ENCODE assay signal across 1 cellular context in the genomic region with DNA sequence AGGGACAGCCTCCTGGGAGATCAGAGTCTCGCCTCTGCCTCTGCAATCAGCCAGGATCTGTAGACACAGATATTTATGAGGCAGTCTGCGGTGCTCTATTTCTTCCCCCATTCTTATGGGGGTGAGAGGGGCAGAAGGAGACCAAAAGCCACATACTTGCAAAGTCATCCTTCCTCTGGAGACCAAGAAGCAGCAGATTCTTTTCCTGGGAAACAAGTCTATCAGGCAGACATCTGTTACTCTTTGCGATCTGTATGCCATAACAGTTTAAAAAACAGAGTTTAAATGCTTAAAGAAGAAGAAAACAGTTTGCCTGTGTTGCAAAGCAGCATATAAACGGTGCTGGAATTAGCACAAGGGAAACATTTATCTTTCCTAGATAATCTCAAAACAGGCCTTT.
TF ChIP-seq lines count a peak whose summit lies in the region.

No MANE protein-coding gene starts in this region.

TF ChIP-seq in IMR-90, 13 proteins besides CTCF, POLR2A, EP300 and RAD21 (continued from another document):
- TF ChIP-seq BHLHE40 (IDR thresholded peaks at IDR 0.05; ENCODE audit: low read depth, low read length) (no peak), MXI1 (IDR thresholded peaks at IDR 0.05; ENCODE audit: borderline replicate concordance, low read depth, low read length) (no peak), SMC3 (IDR thresholded peaks at IDR 0.05; ENCODE audit: low read depth, low read length) (no peak), CEBPB (IDR thresholded peaks at IDR 0.05; ENCODE audit: low read depth, low read length) (no peak), MAFK (IDR thresholded peaks at IDR 0.05; ENCODE audit: low read depth, low read length) (no peak), NFE2L2 (IDR thresholded peaks at IDR 0.05; ENCODE audit: low read depth, low read length) (no peak; the same call in 1 of the 2 replicates), CHD1 (IDR thresholded peaks at IDR 0.05; ENCODE audit: low read depth, low read length) (no peak), MAZ (IDR thresholded peaks at IDR 0.05; ENCODE audit: borderline replicate concordance, low read depth, low read length) (no peak), RFX5 (IDR thresholded peaks at IDR 0.05; ENCODE audit: low read depth, low read length) (no peak), FOS (IDR thresholded peaks at IDR 0.05; ENCODE audit: low read depth, low read length) (no peak)
- TF ChIP-seq, protein P1, sequence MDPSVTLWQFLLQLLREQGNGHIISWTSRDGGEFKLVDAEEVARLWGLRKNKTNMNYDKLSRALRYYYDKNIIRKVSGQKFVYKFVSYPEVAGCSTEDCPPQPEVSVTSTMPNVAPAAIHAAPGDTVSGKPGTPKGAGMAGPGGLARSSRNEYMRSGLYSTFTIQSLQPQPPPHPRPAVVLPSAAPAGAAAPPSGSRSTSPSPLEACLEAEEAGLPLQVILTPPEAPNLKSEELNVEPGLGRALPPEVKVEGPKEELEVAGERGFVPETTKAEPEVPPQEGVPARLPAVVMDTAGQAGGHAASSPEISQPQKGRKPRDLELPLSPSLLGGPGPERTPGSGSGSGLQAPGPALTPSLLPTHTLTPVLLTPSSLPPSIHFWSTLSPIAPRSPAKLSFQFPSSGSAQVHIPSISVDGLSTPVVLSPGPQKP (IDR thresholded peaks at IDR 0.05; ENCODE audit: borderline replicate concordance, low read depth, low read length) = no peak
- TF ChIP-seq, protein P2, sequence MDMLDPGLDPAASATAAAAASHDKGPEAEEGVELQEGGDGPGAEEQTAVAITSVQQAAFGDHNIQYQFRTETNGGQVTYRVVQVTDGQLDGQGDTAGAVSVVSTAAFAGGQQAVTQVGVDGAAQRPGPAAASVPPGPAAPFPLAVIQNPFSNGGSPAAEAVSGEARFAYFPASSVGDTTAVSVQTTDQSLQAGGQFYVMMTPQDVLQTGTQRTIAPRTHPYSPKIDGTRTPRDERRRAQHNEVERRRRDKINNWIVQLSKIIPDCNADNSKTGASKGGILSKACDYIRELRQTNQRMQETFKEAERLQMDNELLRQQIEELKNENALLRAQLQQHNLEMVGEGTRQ (IDR thresholded peaks at IDR 0.05; ENCODE audit: low read depth, low read length) = no peak
